In genomic region chr2:2765839-2766495, GRCh38 we compare ENCODE assay signal across 21 cellular contexts.
A peak's percentile ranks its signal among the peaks of the same experiment; 100 is the strongest.
DNase-seq lines count a peak whose midpoint lies in the region; ATAC-seq lines count a peak whose summit lies in the region.
"Had no signal": no experiment of that assay in that cellular context is flagged by ENCODE, and none has a peak within 500 bp of the region (broad histone marks: within the 10 kb centered on the region; RNA-seq: fewer than 3 reads in every experiment).

No MANE protein-coding gene starts in this region.

- H3K27ac Mint-ChIP-seq in stimulated activated memory B cell treated with anti-CD40 and anti-IgM and Interleukin-4, amounts not matched to agents 10 μg/mL and 1 μg/mL and 100 μg/mL, for 72 hours = no peak overlapping the region
- H3K27ac Mint-ChIP-seq: T-helper 17 cell had no signal

- no peak overlapping the region for H3K4me3 Mint-ChIP-seq in stimulated activated memory B cell treated with anti-CD40 and anti-IgM and Interleukin-4, amounts not matched to agents 10 μg/mL and 1 μg/mL and 100 μg/mL, for 72 hours
- H3K4me3 Mint-ChIP-seq: T-helper 17 cell had no signal

- in situ Hi-C loops in Caki2 (cut with HindIII; ENCODE audit: low pct_unique_long_range_greater_than_20kb, low sequenced_read_pairs) = no loop called here

- peak; percentile 68 for DNase-seq in Caki2 (ENCODE audit: low read depth)
- DNase-seq in SK-N-DZ (ENCODE audit: low spot score) = peak; percentile 29
- peak; percentile 79 for DNase-seq in posterior vena cava (ENCODE audit: low spot score)
- no peak for DNase-seq in NCI-H345 treated with DMSO at 0.1 percent for 48 hours (lab: John Stamatoyannopoulos, UW; ENCODE audit: unreplicated experiment)
- DNase-seq in SHP77 (lab: John Stamatoyannopoulos, UW) = no peak
- DNase-seq: DMS53, GF-D8, GOT3, HCEC 1CT, MM.1S, NCI-H2029 treated with DMSO at 0.1 percent for 48 hours, NCI-H2171, NCI-H226, NCI-H524, SIG-M5, SK-N-SH, SW 1271, T-helper 17 cell had no signal

- peaks cover under 1% of the 10 kb centered on the region for H3K9me3 Mint-ChIP-seq in stimulated activated memory B cell treated with anti-CD40 and anti-IgM and Interleukin-4, amounts not matched to agents 10 μg/mL and 1 μg/mL and 100 μg/mL, for 72 hours

- peaks cover 24% of the 10 kb centered on the region for H3K4me1 ChIP-seq in BLaER1

- intact Hi-C loops in posterior vena cava (cut with DNase I) = no loop called here

- H3K4me3 ChIP-seq in BLaER1 = no peak overlapping the region

- H3K4me2 ChIP-seq in BLaER1 = peak overlapping the region; percentile 54; the same call in 1 of the 2 replicates
- H3K4me2 ChIP-seq: KMS-11, SK-N-SH had no signal

- no peaks in the 10 kb centered on the region for H3K27me3 ChIP-seq in BLaER1

- H3K27ac ChIP-seq in BLaER1 = no peak overlapping the region
- H3K27ac ChIP-seq: KMS-11 had no signal

- H3K36me3 ChIP-seq in BLaER1 = no peaks in the 10 kb centered on the region

- H3K4me1 Mint-ChIP-seq in stimulated activated memory B cell treated with anti-CD40 and anti-IgM and Interleukin-4, amounts not matched to agents 10 μg/mL and 1 μg/mL and 100 μg/mL, for 72 hours = no peaks in the 10 kb centered on the region
- H3K4me1 Mint-ChIP-seq: T-helper 17 cell had no signal

- ATAC-seq in stimulated activated memory B cell treated with anti-CD40 and anti-IgM and Interleukin-4, amounts not matched to agents 10 μg/mL and 1 μg/mL and 100 μg/mL, for 72 hours = no peak
- ATAC-seq: T-helper 17 cell had no signal

- no peak overlapping the region for H3K9ac ChIP-seq in BLaER1
- H3K9ac ChIP-seq: KMS-11, SK-N-SH had no signal

- H3K9me3 ChIP-seq in BLaER1 = 0 out of 2 replicates have a peak, but pooled peaks cover 1% of the 10 kb centered on the region
- H3K9me3 ChIP-seq: SK-N-SH had no signal

- no peaks in the 10 kb centered on the region for H3K27me3 Mint-ChIP-seq in stimulated activated memory B cell treated with anti-CD40 and anti-IgM and Interleukin-4, amounts not matched to agents 10 μg/mL and 1 μg/mL and 100 μg/mL, for 72 hours
- H3K27me3 Mint-ChIP-seq: T-helper 17 cell had no signal

- no peaks in the 10 kb centered on the region for H3K36me3 Mint-ChIP-seq in stimulated activated memory B cell treated with anti-CD40 and anti-IgM and Interleukin-4, amounts not matched to agents 10 μg/mL and 1 μg/mL and 100 μg/mL, for 72 hours

- H4K20me1 ChIP-seq in BLaER1 = no peaks in the 10 kb centered on the region

Comparison
In these comparisons a context has a peak if more than half of its experiments do, and no peak if none do; other contexts are left out.
1. DNase-seq: peak in Caki2 (single experiment), SK-N-DZ (single experiment) and posterior vena cava (single experiment); none in NCI-H345 treated with DMSO at 0.1 percent for 48 hours (single experiment) and SHP77 (0 of 2).